In the genomic region with DNA sequence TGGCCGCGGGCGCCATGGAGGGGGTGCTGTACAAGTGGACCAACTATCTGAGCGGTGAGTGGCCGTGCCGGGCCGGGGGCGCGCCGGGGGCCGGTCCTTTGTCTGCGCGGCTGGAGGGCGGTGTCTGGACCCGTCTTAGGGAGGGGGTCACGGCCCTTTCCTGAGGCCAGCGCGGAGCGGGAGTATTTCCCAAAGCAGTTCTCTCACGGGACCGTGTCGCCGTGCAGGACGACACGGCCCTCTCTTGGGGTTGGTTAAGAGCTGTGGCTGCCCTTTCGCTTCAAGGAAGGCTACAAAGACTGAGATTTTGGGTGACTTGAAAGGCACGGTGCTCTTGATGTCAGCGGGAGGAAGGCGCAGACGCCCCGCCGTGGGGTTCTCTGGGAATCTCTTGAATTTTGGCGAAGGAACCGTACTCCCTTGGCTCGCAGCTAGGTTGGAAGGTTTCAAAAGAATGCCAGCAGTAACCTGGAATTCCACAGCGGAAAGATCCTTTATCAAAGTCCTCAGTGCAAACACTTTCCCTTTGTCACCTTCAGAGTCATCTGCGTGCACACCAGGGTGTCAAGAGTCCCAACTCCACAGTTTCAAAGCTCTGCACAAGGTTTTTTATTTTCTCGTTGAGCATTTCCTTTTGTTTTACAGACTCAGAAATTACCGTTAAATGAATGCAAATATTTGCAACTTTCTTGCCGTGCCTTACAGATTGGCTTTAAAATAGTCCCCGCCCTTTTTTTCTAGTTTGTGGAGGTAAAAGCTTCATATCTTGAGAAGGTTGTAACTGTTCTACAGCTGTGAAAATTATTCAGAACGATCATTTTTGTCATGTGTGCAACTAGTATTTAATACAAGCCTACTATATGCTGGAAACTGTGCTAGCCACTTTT, we compare ENCODE assay signal across 8 cellular contexts. TPM values are rescaled to one million over a fixed set of nuclear protein-coding genes. Genes with fewer than 3 reads are reported as not detected.
DNase-seq lines count a peak whose midpoint lies in the region; ATAC-seq and TF ChIP-seq lines count a peak whose summit lies in the region.

No MANE protein-coding gene starts in this region.

- no peaks in the 10 kb centered on the region for H3K27me3 ChIP-seq in duodenal mucosa (ENCODE audit: control insufficient read depth in 1 of 2, insufficient read depth in 2 of 2, low read length in 2 of 2)
- no peaks in the 10 kb centered on the region for H3K27me3 ChIP-seq in lung (ENCODE audit: control insufficient read depth, insufficient read depth)

- WGBS in lung, 2 donors, result 0 to 1% methylated on average over 32 to 42 of the region's 42 CpGs

- H3K27ac ChIP-seq in duodenal mucosa (ENCODE audit: low read depth, low read length) (peak overlapping the region; percentile 53), lung (ENCODE audit: low read depth in 1 of 2, low read length in 1 of 2) (peak overlapping the region; percentile 89 to 94), temporal lobe (ENCODE audit: low read depth, low read length) (peak overlapping the region; percentile 13)

- H3K9me3 ChIP-seq in duodenal mucosa (ENCODE audit: control insufficient read depth in 1 of 2, low read length in 2 of 2) (no peaks in the 10 kb centered on the region), lung (ENCODE audit: control insufficient read depth in 2 of 2, insufficient read depth in 1 of 2, low read length in 1 of 2) (no peaks in the 10 kb centered on the region)

- no peaks in the 10 kb centered on the region for H3K36me3 ChIP-seq in duodenal mucosa (ENCODE audit: control insufficient read depth in 1 of 2, insufficient read depth in 2 of 2, low read length in 2 of 2)
- H3K36me3 ChIP-seq in lung (ENCODE audit: control insufficient read depth in 2 of 2, insufficient read depth in 2 of 2, low read length in 2 of 2), result no peaks in the 10 kb centered on the region

- H3K4me1 ChIP-seq in duodenal mucosa (ENCODE audit: control insufficient read depth in 1 of 2, insufficient read depth in 2 of 2, low read length in 2 of 2) (peaks cover 33 to 39% of the 10 kb centered on the region in 2 donors), lung (ENCODE audit: control insufficient read depth in 2 of 2, insufficient read depth in 2 of 2, low read length in 2 of 2) (peaks cover 1 to 25% of the 10 kb centered on the region in 2 donors)

- DNase-seq in ELF-1 (ENCODE audit: low read depth, low spot score), result peak; percentile 79
- peak; percentile 16 to 56 for DNase-seq in SW 1271 (lab: John Stamatoyannopoulos, UW)
- peak; percentile 52 for DNase-seq in lung (ENCODE audit: low spot score)

- H3K4me3 ChIP-seq in duodenal mucosa (ENCODE audit: low read depth in 1 of 2, low read length in 2 of 2) (peak overlapping the region; percentile 98 to 99), lung (peak overlapping the region; percentile 92)

- peak; percentile 16 for ATAC-seq in GM19452 (IDR thresholded peaks at IDR 0.05; ENCODE audit: unreplicated experiment)
- peak; percentile 13 for ATAC-seq in HG03442 (IDR thresholded peaks at IDR 0.05; ENCODE audit: unreplicated experiment)
- peak; percentile 20 for ATAC-seq in lung (ENCODE audit: insufficient read depth, low FRiP score)
- ATAC-seq in GM18870 (IDR thresholded peaks at IDR 0.05; ENCODE audit: unreplicated experiment), result no peak

- peak overlapping the region; percentile 79 for H3K9ac ChIP-seq in duodenal mucosa (ENCODE audit: low read depth in 1 of 2, low read length in 2 of 2)

- no peak for TF ChIP-seq CTCF in lung (IDR thresholded peaks at IDR 0.05; ENCODE audit: control extremely low read depth, extremely low read depth)

RNA-seq across cellular contexts. Expression of a gene that starts 0.8 kb away (rescaled TPM):
- 10 to 100 TPM in 1 of 2 donors, 1 to 10 TPM in 1; 9.4 to 16.7 TPM for total RNA-seq in lung
- polyA plus RNA-seq in lung, result 1 to 10 TPM; 2.7 to 3.7 TPM
- total RNA-seq in temporal lobe, result 24.3 TPM

RNA-seq across cellular contexts. Expression of a gene that starts 2.5 kb away (rescaled TPM):
- total RNA-seq in lung, result 10 to 100 TPM; 17.1 to 21.5 TPM
- 1 to 10 TPM; 2.6 to 6.6 TPM for polyA plus RNA-seq in lung
- 7.4 TPM for total RNA-seq in temporal lobe

RNA-seq across cellular contexts. Expression of a gene that starts 39.4 kb away (rescaled TPM):
- total RNA-seq in lung (10 to 100 TPM; 28.4 to 32.3 TPM), temporal lobe (102 TPM)
- 10 to 100 TPM in 1 of 2 donors, 1 to 10 TPM in 1; 5.5 to 11.9 TPM for polyA plus RNA-seq in lung

Comparison
In these comparisons a context has a peak if more than half of its experiments do, and no peak if none do; other contexts are left out.
1. H3K27ac ChIP-seq: peak in every context shown above with its lines; median percentile 92 in lung; 53 in duodenal mucosa; 13 in temporal lobe.